In the genomic region with DNA sequence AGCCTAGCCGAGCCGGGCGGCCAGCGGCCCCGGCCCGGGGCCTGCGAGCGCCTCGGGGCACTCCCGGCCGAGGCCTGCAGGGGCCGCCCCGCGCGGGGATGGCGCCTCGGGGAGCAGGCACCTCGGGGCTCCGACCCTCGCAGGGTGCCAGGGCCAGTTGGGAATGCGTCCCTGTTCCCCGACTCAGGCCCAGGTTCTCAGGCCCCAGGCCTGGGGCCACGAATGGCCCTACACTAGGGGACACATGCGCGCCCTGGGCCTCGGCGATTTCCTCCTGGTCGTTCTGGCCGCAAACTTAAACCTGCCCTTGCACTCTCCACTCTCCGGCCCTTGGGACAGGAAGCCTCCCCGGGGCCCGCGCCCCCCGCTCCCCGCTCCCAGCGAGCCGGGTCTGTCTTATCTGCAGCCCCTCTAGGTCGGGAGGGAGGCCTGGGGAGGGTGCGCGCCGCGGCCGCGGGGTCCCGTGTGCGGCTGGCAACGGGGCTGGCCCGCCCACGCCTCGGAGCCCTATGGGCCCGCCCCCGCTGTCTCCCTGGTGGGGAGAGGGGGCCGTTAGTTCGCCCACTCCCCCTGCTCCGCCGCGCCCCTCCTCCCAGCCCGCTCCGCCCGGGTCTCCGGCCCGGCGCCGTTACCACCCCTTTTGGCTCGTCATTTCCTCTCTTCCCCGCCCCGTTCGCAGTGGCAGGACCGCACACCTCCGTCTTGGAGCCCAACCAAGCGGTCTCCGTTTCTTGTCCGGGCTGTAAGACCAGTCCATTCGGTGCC, we compare ENCODE assay signal across 8 cellular contexts. TPM values are rescaled to one million over a fixed set of nuclear protein-coding genes. Genes with fewer than 3 reads are reported as not detected.
DNase-seq lines count a peak whose midpoint lies in the region; ATAC-seq and TF ChIP-seq lines count a peak whose summit lies in the region.

No MANE protein-coding gene starts in this region.

- peaks cover 34% of the 10 kb centered on the region for H3F3A ChIP-seq in neural progenitor cell (ENCODE audit: low read depth)

- peak; percentile 93 for DNase-seq in DND-41
- peak; percentile 61 for DNase-seq in activated gamma-delta T cell (lab: John Stamatoyannopoulos, UW)
- peak; percentile 79 for DNase-seq in fibroblast of villous mesenchyme (ENCODE audit: low read depth)
- peak; percentile 92 for DNase-seq in neural progenitor cell (ENCODE audit: low spot score)
- peak; percentile 93 for DNase-seq in stomach

- H3K4me1 ChIP-seq in DND-41 (ENCODE audit: insufficient read depth, low read length) (peaks cover 49% of the 10 kb centered on the region), neural progenitor cell (peaks cover 37% of the 10 kb centered on the region), stomach (peaks cover 28 to 75% (median 46%) of the 10 kb centered on the region in 4 donors)

- H3K27ac ChIP-seq in DND-41 (ENCODE audit: low read length) (peak overlapping the region; percentile 89), neural progenitor cell (peak overlapping the region; percentile 97), stomach (peak overlapping the region; percentile 94 to 100 (median 100))

- peak; percentile 46 for ATAC-seq in DND-41 (ENCODE audit: insufficient read depth, low read depth)
- ATAC-seq in GM21786 (IDR thresholded peaks at IDR 0.05; ENCODE audit: unreplicated experiment): peak; percentile 24

- peaks cover 36% of the 10 kb centered on the region for H4K20me1 ChIP-seq in DND-41 (ENCODE audit: insufficient read depth, low read length)
- H4K20me1 ChIP-seq in neural progenitor cell (ENCODE audit: low read depth): peaks cover 46% of the 10 kb centered on the region

- H3K4me1 Mint-ChIP-seq in neural progenitor cell: peaks cover 28% of the 10 kb centered on the region

- H2AFZ ChIP-seq in DND-41 (ENCODE audit: low read depth, low read length) (peak overlapping the region; percentile 66), neural progenitor cell (replicated peaks) (no peak overlapping the region)

- no peaks in the 10 kb centered on the region for H3K27me3 ChIP-seq in DND-41 (ENCODE audit: insufficient read depth, low read length, poor library complexity)
- H3K27me3 ChIP-seq in neural progenitor cell: no peaks in the 10 kb centered on the region
- H3K27me3 ChIP-seq in stomach: no peaks in the 10 kb centered on the region

- H3K9me3 Mint-ChIP-seq in neural progenitor cell: no peaks in the 10 kb centered on the region

- peak overlapping the region; percentile 92 for H3K4me3 Mint-ChIP-seq in neural progenitor cell

- WGBS in stomach, 5 donors: 0 to 1% (median 0%) methylated on average over 52 to 74 of the region's 74 CpGs

- H3K9ac ChIP-seq in DND-41 (ENCODE audit: low read depth, low read length) (peak overlapping the region; percentile 100), neural progenitor cell (peak overlapping the region; percentile 92)

- H3K36me3 Mint-ChIP-seq in neural progenitor cell: no peaks in the 10 kb centered on the region

- H3K27ac Mint-ChIP-seq in neural progenitor cell: peak overlapping the region; percentile 98

- H3K9me3 ChIP-seq in DND-41 (ENCODE audit: insufficient read depth, low read length, severe bottlenecking) (no peaks in the 10 kb centered on the region), neural progenitor cell (ENCODE audit: low read depth) (no peaks in the 10 kb centered on the region), stomach (no peaks in the 10 kb centered on the region)

- H3K4me2 ChIP-seq in DND-41 (ENCODE audit: insufficient read depth, low read length): peak overlapping the region; percentile 90
- peak overlapping the region; percentile 92 for H3K4me2 ChIP-seq in neural progenitor cell

- intact Hi-C loops in stomach (cut with DNase I; ENCODE audit: low total_unique reads): no loop called here

- no peak for TF ChIP-seq EP300 in stomach (IDR thresholded peaks at IDR 0.05)

- H3K36me3 ChIP-seq in DND-41 (ENCODE audit: insufficient read depth, low read length) (peaks cover 59% of the 10 kb centered on the region), neural progenitor cell (peaks cover 9% of the 10 kb centered on the region), stomach (peaks cover 0 to 18% (median 15%) of the 10 kb centered on the region in 4 donors)

- peak overlapping the region; percentile 69 to 91 for H3K4me3 ChIP-seq in DND-41 (ENCODE audit: low read depth in 1 of 2, low read length in 2 of 2)
- H3K4me3 ChIP-seq in fibroblast of villous mesenchyme (ENCODE audit: low read depth, low read length): peak overlapping the region; percentile 88
- H3K4me3 ChIP-seq in neural progenitor cell: peak overlapping the region; percentile 96
- peak overlapping the region; percentile 81 to 94 (median 92) for H3K4me3 ChIP-seq in stomach

- TF ChIP-seq POLR2A in Raji (IDR thresholded peaks at IDR 0.05; ENCODE audit: insufficient read depth, low read depth, low read length): peak; percentile 82
- TF ChIP-seq POLR2A in stomach (IDR thresholded peaks at IDR 0.05): peak in 2 of 4 donors; percentile 43 to 69

- TF ChIP-seq CTCF in DND-41 (IDR thresholded peaks at IDR 0.05; ENCODE audit: borderline replicate concordance, extremely low read depth, low read length, poor library complexity, severe bottlenecking) (peak; percentile 40), LNCAP (IDR thresholded peaks at IDR 0.05) (0 out of 2 replicates have a peak, but pooled peaks have one; percentile 19), fibroblast of villous mesenchyme (IDR thresholded peaks at IDR 0.05; ENCODE audit: insufficient read depth, low read depth, low read length) (peak; percentile 26), neural progenitor cell (IDR thresholded peaks at IDR 0.05) (peak; percentile 57), stomach (IDR thresholded peaks at IDR 0.05) (peak in 5 of 7 experiments; percentile 8 to 53 (median 19))

- peaks cover 67% of the 10 kb centered on the region for H3K79me2 ChIP-seq in DND-41 (ENCODE audit: insufficient read depth, low read length)
- H3K79me2 ChIP-seq in neural progenitor cell (ENCODE audit: low read depth): peaks cover 66% of the 10 kb centered on the region

- no peaks in the 10 kb centered on the region for H3K27me3 Mint-ChIP-seq in neural progenitor cell (ENCODE audit: insufficient read depth, low read depth)

RNA-seq across cellular contexts. Expression of gene NFYA, which starts 0.6 kb away (rescaled TPM):
- total RNA-seq in fibroblast of villous mesenchyme: 7.7 and 10.4 TPM in 2 replicates
- total RNA-seq in neural progenitor cell (ENCODE audit: low replicate concordance): 34.8 and 47.9 TPM in 2 replicates
- total RNA-seq in stomach: 10 to 100 TPM in 4 of 5 donors, 1 to 10 TPM in 1; 8.1 to 35.0 (median 20.0) TPM
- polyA plus RNA-seq in stomach: 1 to 10 TPM; 5.0 to 7.6 (median 5.9) TPM

RNA-seq across cellular contexts. Expression of gene OARD1, which starts 1.2 kb away (rescaled TPM):
- total RNA-seq in fibroblast of villous mesenchyme: 3.2 and 4.7 TPM in 2 replicates
- 41.9 and 67.9 TPM in 2 replicates for total RNA-seq in neural progenitor cell (ENCODE audit: low replicate concordance)
- total RNA-seq in stomach: 10 to 100 TPM in 3 of 5 donors, 1 to 10 TPM in 2; 1.2 to 39.7 (median 26.4) TPM
- 10 to 100 TPM; 36.1 to 69.0 (median 36.6) TPM for polyA plus RNA-seq in stomach

RNA-seq across cellular contexts. Expression of gene APOBEC2, which starts 20.4 kb away (rescaled TPM):
- total RNA-seq in fibroblast of villous mesenchyme (not detected in 2 replicates), neural progenitor cell (ENCODE audit: low replicate concordance) (0.46 TPM in 1 of 2 replicates, not detected in the other), stomach (10 to 100 TPM in 1 of 5 donors, 1 to 10 TPM in 1, not detected in 3; 7.2 to 12.6 TPM)
- 10 to 100 TPM in 2 of 3 donors, 1 to 10 TPM in 1; 7.6 to 36.7 (median 11.3) TPM for polyA plus RNA-seq in stomach

RNA-seq across cellular contexts. Expression of gene TSPO2, which starts 31.1 kb away (rescaled TPM):
- total RNA-seq in fibroblast of villous mesenchyme (not detected in 2 replicates), neural progenitor cell (ENCODE audit: low replicate concordance) (not detected in 2 replicates), stomach (not detected)
- 1 to 10 TPM in 1 of 3 donors, under 1 TPM in 2; 0.15 to 1.4 (median 0.92) TPM for polyA plus RNA-seq in stomach

RNA-seq across cellular contexts. Expression of gene UNC5CL, which starts 34.4 kb away (rescaled TPM):
- total RNA-seq in fibroblast of villous mesenchyme (under 0.01 TPM in 2 replicates), neural progenitor cell (ENCODE audit: low replicate concordance) (2.2 and 5.0 TPM in 2 replicates), stomach (10 to 100 TPM in 4 of 5 donors, 1 to 10 TPM in 1; 2.3 to 84.8 (median 58.3) TPM)
- polyA plus RNA-seq in stomach: 10 to 100 TPM in 1 of 3 donors, 1 to 10 TPM in 2; 4.4 to 13.0 (median 9.7) TPM

Comparison
In these comparisons a context has a peak if more than half of its experiments do, and no peak if none do; other contexts are left out.
1. Peak in every context shown above with its lines: DNase-seq, ATAC-seq, H3K4me3 ChIP-seq and H3K27ac ChIP-seq.